17 cellular contexts compared by ENCODE assay signal in the genomic region with DNA sequence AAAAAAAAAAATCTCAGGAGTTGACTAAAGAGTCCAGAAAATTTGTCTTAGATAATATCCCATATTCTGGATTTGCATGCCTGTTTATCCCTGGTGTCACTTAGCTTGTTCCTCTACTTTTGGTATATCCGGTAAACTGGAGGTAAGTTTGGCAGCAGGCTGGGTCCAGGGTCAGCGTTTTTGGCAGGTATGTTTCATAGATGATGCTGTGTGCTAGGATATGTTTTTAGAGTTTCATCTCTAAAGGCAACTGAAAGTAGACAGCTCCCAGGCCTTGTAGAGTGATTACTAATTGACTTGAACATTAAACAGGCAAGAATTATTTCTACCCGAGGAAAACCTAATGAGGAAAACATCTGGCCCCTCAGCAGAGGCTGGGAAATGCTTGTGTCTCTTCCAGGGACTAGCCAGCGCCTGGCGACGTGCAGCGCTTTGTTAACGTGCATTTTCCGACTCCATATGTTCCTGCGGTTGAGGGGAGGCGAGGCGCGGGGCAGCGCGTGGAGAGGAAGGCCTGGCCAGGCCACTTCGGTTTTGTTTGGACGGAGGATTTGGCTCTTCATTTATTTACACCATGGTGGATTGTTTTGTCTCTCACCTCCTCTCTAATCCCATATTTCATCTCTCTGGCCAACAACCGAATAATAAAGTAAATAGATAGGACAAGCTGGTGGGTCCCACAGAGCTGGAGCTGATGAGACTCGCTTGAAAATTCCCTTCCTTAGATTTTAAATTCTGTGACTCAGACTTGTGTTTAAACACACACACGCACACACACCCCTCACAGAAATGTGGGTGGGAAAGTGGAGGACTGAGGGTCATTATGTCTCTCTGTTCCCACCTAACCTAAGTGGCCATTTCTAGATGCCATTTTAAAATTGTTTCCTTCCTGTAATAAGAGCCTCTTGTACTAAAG.
DNase-seq lines count a peak whose midpoint lies in the region; ATAC-seq, FAIRE-seq and TF ChIP-seq lines count a peak whose summit lies in the region.
"Had no signal": no experiment of that assay in that cellular context is flagged by ENCODE, and none has a peak within 500 bp of the region (broad histone marks: within the 10 kb centered on the region; RNA-seq: fewer than 3 reads in every experiment).

No MANE protein-coding gene starts in this region.

- H3K4me1 ChIP-seq in liver (ENCODE audit: control insufficient read depth in 4 of 4, insufficient read depth in 4 of 4, low read length in 3 of 4) (no peaks in the 10 kb centered on the region), HepG2 (ENCODE audit: insufficient read depth, low read length) (no peaks in the 10 kb centered on the region), esophagus (ENCODE audit: control insufficient read depth in 2 of 2, insufficient read depth in 2 of 2, low read length in 1 of 2) (peaks cover 2% of the 10 kb centered on the region in 2 donors), vagina (peaks cover 15% of the 10 kb centered on the region)
- H3K4me1 ChIP-seq: suprapubic skin had no signal

- H3K9ac ChIP-seq in liver (ENCODE audit: low read depth in 1 of 2, low read length in 2 of 2) (no peak overlapping the region), HepG2 (ENCODE audit: insufficient read depth, low read depth, low read length) (no peak overlapping the region)

- BruUV-seq in HepG2 (replicated peaks; lab: Mats Ljungman, UMichigan) = no TSS peak

- H3K9me3 ChIP-seq in liver (ENCODE audit: control insufficient read depth in 4 of 4, low read length in 3 of 4) (no peaks in the 10 kb centered on the region), HepG2 (ENCODE audit: low read length) (no peaks in the 10 kb centered on the region), esophagus (ENCODE audit: control insufficient read depth in 2 of 2, insufficient read depth in 1 of 2, low read depth in 1 of 2, low read length in 1 of 2) (no peaks in the 10 kb centered on the region), vagina (no peaks in the 10 kb centered on the region)
- H3K9me3 ChIP-seq: suprapubic skin had no signal

- no peak for TF ChIP-seq CTCF in liver (IDR thresholded peaks at IDR 0.05; ENCODE audit: low read depth, low read length, missing input control)
- no peak for TF ChIP-seq CTCF in HepG2 (CRISPR knock-in tag; IDR thresholded peaks at IDR 0.05)
- TF ChIP-seq CTCF in vagina (IDR thresholded peaks at IDR 0.05) = no peak

- TF ChIP-seq POLR2A in HepG2 (IDR thresholded peaks at IDR 0.05; ENCODE audit: insufficient read depth in 1 of 2, low read depth in 2 of 2, low read length in 2 of 2) (no peak), vagina (IDR thresholded peaks at IDR 0.05) (no peak)

- in situ Hi-C loops in HepG2 (cut with HindIII; ENCODE audit: extremely low pct_ligation_motif_present, low pct_unique_long_range_greater_than_20kb) = loop anchor here (5.0 to 25.0 kb wide), 3 partner anchors 205 to 595 kb away; partner anchors contain the start of gene CHSY1

- H3K4me2 ChIP-seq in HepG2 (ENCODE audit: low read depth, low read length) = no peak overlapping the region

- no peak for DNase-seq in HepG2 (ENCODE audit: low spot score)
- DNase-seq in mucosa of gallbladder (ENCODE audit: low spot score) = peak; percentile 65
- no peak for DNase-seq in vagina (ENCODE audit: extremely low spot score in 2 of 2)
- DNase-seq in activated CD4-positive, alpha-beta T cell treated with anti-CD3 and anti-CD28 coated beads, Interleukin-2, amount 50 U/mL, for 48 hours = no peak
- DNase-seq in activated T-cell treated with anti-CD3 and anti-CD28 coated beads for 4 hours = no peak
- DNase-seq: activated gamma-delta T cell; Calu3; caudate nucleus; NCI-H526; SHP77 treated with DMSO at 0.1 percent for 48 hours; stimulated activated CD4-positive, alpha-beta T cell treated with anti-CD3 and anti-CD28 coated beads, Interleukin-12 subunit alpha, Interleukin-12 subunit beta, amount 100 ng/mL, for 4 hours had no signal

- intact Hi-C loops in HepG2 (cut with micrococcal nuclease; ENCODE audit: unreplicated experiment) = no loop called here
- intact Hi-C loops in vagina (cut with DNase I) = no loop called here

- CTCF ChIA-PET in HepG2 (lab: Yijun Ruan, JAX; ENCODE audit: low intra/inter-chr PET ratio, low total read pairs) = no interaction called here

- H3K27me3 ChIP-seq in liver (ENCODE audit: control insufficient read depth in 4 of 4, insufficient read depth in 4 of 4, low read length in 3 of 4) (peaks cover 0 to 9% (median 0%) of the 10 kb centered on the region in 4 donors), HepG2 (ENCODE audit: control insufficient read depth in 1 of 2, insufficient read depth in 2 of 2, low read length in 2 of 2) (peaks cover 0 to 21% of the 10 kb centered on the region in 2 experiments; a peak in 4 of 5 replicates), esophagus (ENCODE audit: control insufficient read depth in 1 of 2, insufficient read depth in 2 of 2, low read length in 2 of 2) (no peaks in the 10 kb centered on the region), vagina (no peaks in the 10 kb centered on the region)

- no peaks in the 10 kb centered on the region for H3K79me2 ChIP-seq in HepG2 (ENCODE audit: insufficient read depth, low read length)

- H3K4me3 ChIP-seq in liver (ENCODE audit: low read depth in 1 of 3, low read length in 3 of 3) (no peak overlapping the region), HepG2 (replicated peaks in 1 of 3; ENCODE audit: insufficient read depth in 1 of 3, low read depth in 2 of 3, low read length in 3 of 3) (no peak overlapping the region), esophagus (ENCODE audit: low read depth in 1 of 2, low read length in 2 of 2) (no peak overlapping the region), vagina (no peak overlapping the region)
- H3K4me3 ChIP-seq: lung, suprapubic skin had no signal

- no peak for TF ChIP-seq EP300 in HepG2 (IDR thresholded peaks at IDR 0.05; ENCODE audit: low read depth in 2 of 2, low read length in 2 of 2)
- no peak for TF ChIP-seq EP300 in HepG2 (CRISPR knock-in tag; IDR thresholded peaks at IDR 0.05; ENCODE audit: borderline replicate concordance)

- no peak for ATAC-seq in HepG2
- no peak for ATAC-seq in GM21526 (IDR thresholded peaks at IDR 0.05; ENCODE audit: low FRiP score, unreplicated experiment)

- FAIRE-seq in HepG2 (lab: Jason Lieb, UNC) = no peak
- FAIRE-seq: TTC549 had no signal

- 0 out of 2 replicates have a peak, but pooled peaks cover 2% of the 10 kb centered on the region for H4K20me1 ChIP-seq in HepG2 (ENCODE audit: insufficient read depth, low read length)

- POLR2A ChIA-PET in HepG2 (lab: Yijun Ruan, JAX) = no interaction called here

- no peak for TF ChIP-seq RAD21 in liver (IDR thresholded peaks at IDR 0.05)
- TF ChIP-seq RAD21 in HepG2 (CRISPR knock-in tag; IDR thresholded peaks at IDR 0.05) = no peak

- no peak overlapping the region for H2AFZ ChIP-seq in HepG2 (ENCODE audit: low read length)

- WGBS in liver = 83% methylated on average over 20 of the region's 20 CpGs
- 43% methylated on average over 13 of the region's 20 CpGs for WGBS in HepG2 (ENCODE audit: low lambda C conversion rate)
- WGBS in esophagus, 2 donors = 64 to 69% methylated on average over 20 of the region's 20 CpGs

- peak overlapping the region; percentile 9 to 48 for H3K27ac ChIP-seq in liver (ENCODE audit: low read depth in 1 of 2, low read length in 2 of 2)
- H3K27ac ChIP-seq in HepG2 (ENCODE audit: extremely low read length, insufficient read depth, low read length) = no peak overlapping the region
- H3K27ac ChIP-seq in esophagus (ENCODE audit: low read depth in 2 of 2, low read length in 1 of 2) = peak overlapping the region; percentile 20 to 56
- peak overlapping the region; percentile 77 for H3K27ac ChIP-seq in vagina
- H3K27ac ChIP-seq: suprapubic skin had no signal

- H3K36me3 ChIP-seq in liver (ENCODE audit: control insufficient read depth in 4 of 4, insufficient read depth in 3 of 4, low read depth in 1 of 4, low read length in 3 of 4) = no peaks in the 10 kb centered on the region
- no peaks in the 10 kb centered on the region for H3K36me3 ChIP-seq in HepG2 (replicated peaks in 1 of 2; ENCODE audit: control insufficient read depth in 1 of 2, insufficient read depth in 2 of 2, low read length in 2 of 2)
- H3K36me3 ChIP-seq in esophagus (ENCODE audit: control insufficient read depth in 2 of 2, insufficient read depth in 2 of 2, low read length in 1 of 2) = no peaks in the 10 kb centered on the region
- H3K36me3 ChIP-seq in vagina = no peaks in the 10 kb centered on the region
- H3K36me3 ChIP-seq: suprapubic skin had no signal

TF ChIP-seq in liver, 16 proteins besides CTCF, POLR2A, EP300 and RAD21:
- no peak for TF ChIP-seq ATF3 (IDR thresholded peaks at IDR 0.05)
- peak; percentile 45 for TF ChIP-seq NR2F2 (IDR thresholded peaks at IDR 0.05)
- no peak for TF ChIP-seq EGR1 (IDR thresholded peaks at IDR 0.05; ENCODE audit: low read depth in 2 of 2)
- TF ChIP-seq SP1 (IDR thresholded peaks at IDR 0.05) = no peak
- TF ChIP-seq YY1 (IDR thresholded peaks at IDR 0.05) = no peak
TF ChIP-seq in liver: peak in this region for 1.

TF ChIP-seq in HepG2, 621 proteins besides CTCF, POLR2A, EP300 and RAD21:
- no peak for TF ChIP-seq RFX1 (IDR thresholded peaks at IDR 0.05)
- TF ChIP-seq, protein P1, sequence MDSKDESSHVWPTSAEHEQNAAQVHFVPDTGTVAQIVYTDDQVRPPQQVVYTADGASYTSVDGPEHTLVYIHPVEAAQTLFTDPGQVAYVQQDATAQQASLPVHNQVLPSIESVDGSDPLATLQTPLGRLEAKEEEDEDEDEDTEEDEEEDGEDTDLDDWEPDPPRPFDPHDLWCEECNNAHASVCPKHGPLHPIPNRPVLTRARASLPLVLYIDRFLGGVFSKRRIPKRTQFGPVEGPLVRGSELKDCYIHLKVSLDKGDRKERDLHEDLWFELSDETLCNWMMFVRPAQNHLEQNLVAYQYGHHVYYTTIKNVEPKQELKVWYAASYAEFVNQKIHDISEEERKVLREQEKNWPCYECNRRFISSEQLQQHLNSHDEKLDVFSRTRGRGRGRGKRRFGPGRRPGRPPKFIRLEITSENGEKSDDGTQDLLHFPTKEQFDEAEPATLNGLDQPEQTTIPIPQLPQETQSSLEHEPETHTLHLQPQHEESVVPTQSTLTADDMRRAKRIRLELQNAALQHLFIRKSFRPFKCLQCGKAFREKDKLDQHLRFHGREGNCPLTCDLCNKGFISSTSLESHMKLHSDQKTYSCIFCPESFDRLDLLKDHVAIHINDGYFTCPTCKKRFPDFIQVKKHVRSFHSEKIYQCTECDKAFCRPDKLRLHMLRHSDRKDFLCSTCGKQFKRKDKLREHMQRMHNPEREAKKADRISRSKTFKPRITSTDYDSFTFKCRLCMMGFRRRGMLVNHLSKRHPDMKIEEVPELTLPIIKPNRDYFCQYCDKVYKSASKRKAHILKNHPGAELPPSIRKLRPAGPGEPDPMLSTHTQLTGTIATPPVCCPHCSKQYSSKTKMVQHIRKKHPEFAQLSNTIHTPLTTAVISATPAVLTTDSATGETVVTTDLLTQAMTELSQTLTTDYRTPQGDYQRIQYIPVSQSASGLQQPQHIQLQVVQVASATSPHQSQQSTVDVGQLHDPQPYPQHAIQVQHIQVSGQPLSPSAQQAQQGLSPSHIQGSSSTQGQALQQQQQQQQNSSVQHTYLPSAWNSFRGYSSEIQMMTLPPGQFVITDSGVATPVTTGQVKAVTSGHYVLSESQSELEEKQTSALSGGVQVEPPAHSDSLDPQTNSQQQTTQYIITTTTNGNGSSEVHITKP (CRISPR knock-in tag; IDR thresholded peaks at IDR 0.05; ENCODE audit: low read depth) = no peak
TF ChIP-seq in HepG2: peak in this region for 0.
